8 cellular contexts compared by ENCODE assay signal in genomic region chr15:88258021-88258641, GRCh38. TPM values are rescaled to one million over a fixed set of nuclear protein-coding genes. Genes with fewer than 3 reads are reported as not detected.
DNase-seq lines count a peak whose midpoint lies in the region; ATAC-seq and TF ChIP-seq lines count a peak whose summit lies in the region.

No MANE protein-coding gene starts in this region.

- peak overlapping the region; percentile 48 for H3K4me2 ChIP-seq in SU-DHL-6 (ENCODE audit: low read depth, low read length, poor library complexity, severe bottlenecking)

- ATAC-seq in heart right ventricle, result peak in 5 of 8 donors; percentile 13 to 61 (median 57)

- H3K27me3 ChIP-seq in SU-DHL-6 (ENCODE audit: low read length) (no peaks in the 10 kb centered on the region), heart right ventricle (peaks cover 4 to 72% (median 54%) of the 10 kb centered on the region in 7 donors), stomach (peaks cover 24 to 88% (median 64%) of the 10 kb centered on the region in 3 donors)

- H3K9me3 ChIP-seq in SU-DHL-6 (ENCODE audit: insufficient read depth, low read length), result no peaks in the 10 kb centered on the region
- H3K9me3 ChIP-seq in heart right ventricle, result no peaks in the 10 kb centered on the region
- no peaks in the 10 kb centered on the region for H3K9me3 ChIP-seq in stomach

- no peak overlapping the region for H2AFZ ChIP-seq in SU-DHL-6 (ENCODE audit: low read depth, low read length, severe bottlenecking)

- H3K27ac ChIP-seq in SU-DHL-6 (ENCODE audit: low read depth, low read length) (no peak overlapping the region), heart right ventricle (peak overlapping the region in 1 of 10 donors; percentile 14), stomach (no peak overlapping the region), RWPE1 (no peak overlapping the region)

- WGBS in heart right ventricle, 2 donors, result 10 to 12% methylated on average over 20 of the region's 20 CpGs
- 9 to 17% (median 12%) methylated on average over 20 of the region's 20 CpGs for WGBS in stomach, 5 donors

- H3K4me3 ChIP-seq in SU-DHL-6 (ENCODE audit: insufficient read depth, low read length, poor library complexity, severe bottlenecking) (no peak overlapping the region), heart right ventricle (peak overlapping the region in 8 of 10 donors; percentile 43 to 58 (median 54)), stomach (peak overlapping the region in 3 of 4 donors; percentile 45 to 48 (median 47))

- no peak overlapping the region for H3K9ac ChIP-seq in SU-DHL-6 (ENCODE audit: low read length)

- intact Hi-C loops in heart right ventricle (cut with DNase I), result loop anchor here in 1 of 10 donors (5.0 kb wide), 1 partner anchor 194 kb away; no protein-coding TSS in a partner anchor
- intact Hi-C loops in stomach (cut with DNase I; ENCODE audit: low total_unique reads), result no loop called here

- peak; percentile 10 to 33 for DNase-seq in activated CD4-positive, alpha-beta T cell treated with anti-CD3 and anti-CD28 coated beads, Interleukin-2, amount 50 U/mL, for 48 hours
- no peak for DNase-seq in activated CD4-positive, alpha-beta T cell treated with anti-CD3 and anti-CD28 coated beads, Interleukin-2, amount 50 U/mL, for 4 hours
- DNase-seq in heart right ventricle, result peak in 1 of 2 donors; percentile 37
- no peak for DNase-seq in stomach
- no peak for DNase-seq in mesenteric fat pad (ENCODE audit: low spot score)
- no peak for DNase-seq in RWPE1 (ENCODE audit: low spot score)
- no peak for DNase-seq in GDM1 (lab: John Stamatoyannopoulos, UW)

- H3K36me3 ChIP-seq in SU-DHL-6 (ENCODE audit: low read length) (no peaks in the 10 kb centered on the region), heart right ventricle (no peaks in the 10 kb centered on the region), stomach (no peaks in the 10 kb centered on the region)

- TF ChIP-seq POLR2A in stomach (IDR thresholded peaks at IDR 0.05), result no peak

- H4K20me1 ChIP-seq in SU-DHL-6 (ENCODE audit: low read depth, low read length), result no peaks in the 10 kb centered on the region

- no peak for TF ChIP-seq CTCF in SU-DHL-6 (IDR thresholded peaks at IDR 0.05; ENCODE audit: insufficient read depth, low read length, poor library complexity, severe bottlenecking)
- TF ChIP-seq CTCF in heart right ventricle (IDR thresholded peaks at IDR 0.05), result peak in 6 of 9 donors; percentile 11 to 48 (median 36)
- TF ChIP-seq CTCF in stomach (IDR thresholded peaks at IDR 0.05), result no peak
- no peak; the same call in 1 of the 2 replicates for TF ChIP-seq CTCF in RWPE1 (conservative IDR thresholded peaks at IDR 0.05; ENCODE audit: low read depth)

- H3F3A ChIP-seq in SU-DHL-6 (ENCODE audit: insufficient read depth), result no peaks in the 10 kb centered on the region

- no peaks in the 10 kb centered on the region for H3K9me2 ChIP-seq in SU-DHL-6 (replicated peaks; ENCODE audit: insufficient read depth, low read length)

- no peak for TF ChIP-seq EP300 in stomach (IDR thresholded peaks at IDR 0.05)

- H3K4me1 ChIP-seq in heart right ventricle, result peaks cover 0 to 29% (median 14%) of the 10 kb centered on the region in 9 donors
- peaks cover 9 to 37% (median 32%) of the 10 kb centered on the region in 4 donors for H3K4me1 ChIP-seq in stomach

- POLR2A ChIA-PET in RWPE1 (lab: Yijun Ruan, JAX; ENCODE audit: low non-redundant PET), result interaction anchor here (0.6 kb wide), 1 partner anchor 13 kb away, joined by 4 read pairs; no protein-coding TSS in a partner anchor

- CTCF ChIA-PET in RWPE1 (lab: Yijun Ruan, JAX), result interaction anchor here (0.6 to 0.7 kb wide), 5 partner anchors 10 to 911 kb away, joined by 3 to 5 read pairs (median 3); no protein-coding TSS in a partner anchor

- H3K79me2 ChIP-seq in SU-DHL-6 (ENCODE audit: insufficient read depth, low read length), result no peaks in the 10 kb centered on the region

RNA-seq across cellular contexts. Expression of gene NTRK3, which starts 1.6 kb away (rescaled TPM):
- total RNA-seq in heart right ventricle (1 to 10 TPM in 9 of 10 donors, under 1 TPM in 1; 0.45 to 4.6 (median 2.3) TPM), stomach (10 to 100 TPM in 1 of 5 donors, 1 to 10 TPM in 2, under 1 TPM in 2; under 0.01 to 18.2 (median 1.0) TPM), mesenteric fat pad (1.6 TPM)
- polyA plus RNA-seq in heart right ventricle (1 to 10 TPM; 1.2 to 5.6 TPM), stomach (1 to 10 TPM in 1 of 3 donors, under 1 TPM in 1, not detected in 1; 0.25 to 1.4 TPM)

Comparison
In these comparisons a context has a peak if more than half of its experiments do, and no peak if none do; other contexts are left out.
1. DNase-seq: peak in activated CD4-positive, alpha-beta T cell treated with anti-CD3 and anti-CD28 coated beads, Interleukin-2, amount 50 U/mL, for 48 hours (2 of 2); none in activated CD4-positive, alpha-beta T cell treated with anti-CD3 and anti-CD28 coated beads, Interleukin-2, amount 50 U/mL, for 4 hours (0 of 2), stomach (single experiment), mesenteric fat pad (single experiment), RWPE1 (single experiment) and GDM1 (single experiment).
2. CTCF ChIP-seq: peak in heart right ventricle (6 of 9); none in SU-DHL-6 (single experiment), stomach (0 of 7) and RWPE1 (single experiment).